ENCODE assay signal across 13 cellular contexts in genomic region chr9:37667706-37668672, GRCh38.
DNase-seq lines count a peak whose midpoint lies in the region; ATAC-seq, FAIRE-seq and TF ChIP-seq lines count a peak whose summit lies in the region.
"Had no signal": no experiment of that assay in that cellular context is flagged by ENCODE, and none has a peak within 500 bp of the region (broad histone marks: within the 10 kb centered on the region; RNA-seq: fewer than 3 reads in every experiment).

No MANE protein-coding gene starts in this region.

- H3K27me3 ChIP-seq in WERI-Rb-1 (ENCODE audit: insufficient read depth, low read depth, severe bottlenecking): no peaks in the 10 kb centered on the region
- peaks cover 6% of the 10 kb centered on the region; the same call in 1 of the 2 replicates for H3K27me3 ChIP-seq in iPS-20b (ENCODE audit: insufficient read depth, low read length)
- H3K27me3 ChIP-seq: BE2C had no signal

- peak; percentile 29 for TF ChIP-seq CTCF in AG09309 (IDR thresholded peaks at IDR 0.05; ENCODE audit: control insufficient read depth, insufficient read depth, low read depth, low read length, missing control alignments)
- peak; percentile 55 for TF ChIP-seq CTCF in WERI-Rb-1 (IDR thresholded peaks at IDR 0.05; ENCODE audit: low read depth, low read length)

- H3K4me3 ChIP-seq in AG09309 (ENCODE audit: control insufficient read depth, low read depth, low read length) (no peak overlapping the region), WERI-Rb-1 (ENCODE audit: low read depth, low read length) (peak overlapping the region; percentile 45), iPS-20b (ENCODE audit: low read length) (peak overlapping the region; percentile 29; the same call in 1 of the 2 replicates)
- H3K4me3 ChIP-seq: HAP-1 had no signal

- H3K27ac ChIP-seq in WERI-Rb-1 (peak overlapping the region; percentile 93), iPS-20b (ENCODE audit: low read length) (no peak overlapping the region)

- no peak for FAIRE-seq in HTR-8/SVneo (lab: Jason Lieb, UNC)
- FAIRE-seq: endometrium had no signal

- H3K9me3 ChIP-seq in WERI-Rb-1 (ENCODE audit: severe bottlenecking) (no peaks in the 10 kb centered on the region), iPS-20b (ENCODE audit: insufficient read depth, low read depth, low read length) (no peaks in the 10 kb centered on the region)
- H3K9me3 ChIP-seq: BE2C, HAP-1 had no signal

- H3K36me3 ChIP-seq in WERI-Rb-1 (peaks cover 4% of the 10 kb centered on the region), iPS-20b (ENCODE audit: insufficient read depth, low read depth, low read length) (no peaks in the 10 kb centered on the region)
- H3K36me3 ChIP-seq: BE2C, HAP-1 had no signal

- no peak overlapping the region for H3K9ac ChIP-seq in iPS-20b (ENCODE audit: low read depth, low read length)

- no peak for DNase-seq in AG09309 (ENCODE audit: low read depth)
- DNase-seq in HTR-8/SVneo (ENCODE audit: insufficient read length, low spot score): peak; percentile 10
- DNase-seq in WERI-Rb-1: peak; percentile 90
- no peak for DNase-seq in GM19238 (ENCODE audit: insufficient read length, low spot score)
- DNase-seq in activated gamma-delta T cell treated with Interleukin-2 at 50 U/mL for 16 hours: no peak
- DNase-seq in GF-D8 (lab: John Stamatoyannopoulos, UW): no peak
- DNase-seq: BE2C; stimulated activated CD4-positive, alpha-beta T cell treated with anti-CD3 and anti-CD28 coated beads, Interleukin-1b, Interleukin-23, amount 100 ng/mL, for 48 hours; T-helper 2 cell had no signal

- peaks cover 29% of the 10 kb centered on the region for H3K4me1 ChIP-seq in iPS-20b (ENCODE audit: insufficient read depth, low read length)
- H3K4me1 ChIP-seq: HAP-1 had no signal

- ATAC-seq in GM21529 (IDR thresholded peaks at IDR 0.05; ENCODE audit: unreplicated experiment): no peak

Comparison
In these comparisons a context has a peak if more than half of its experiments do, and no peak if none do; other contexts are left out.
1. DNase-seq: peak in HTR-8/SVneo (single experiment) and WERI-Rb-1 (single experiment); none in AG09309 (single experiment), GM19238 (single experiment), activated gamma-delta T cell treated with Interleukin-2 at 50 U/mL for 16 hours (single experiment) and GF-D8 (single experiment).